ENCODE assay signal across 10 cellular contexts in genomic region chr6:112307707-112308106, GRCh38. TPM values are rescaled to one million over a fixed set of nuclear protein-coding genes. Genes with fewer than 3 reads are reported as not detected.
DNase-seq lines count a peak whose midpoint lies in the region; ATAC-seq and TF ChIP-seq lines count a peak whose summit lies in the region.
"Had no signal": no experiment of that assay in that cellular context is flagged by ENCODE, and none has a peak within 500 bp of the region (broad histone marks: within the 10 kb centered on the region; RNA-seq: fewer than 3 reads in every experiment).

No MANE protein-coding gene starts in this region.

- in situ Hi-C loops in GM13977 (cut with MboI; ENCODE audit: low pct_unique_long_range_greater_than_20kb, low sequenced_read_pairs, unreplicated experiment), result loop anchor here (10.0 kb wide), 1 partner anchor 133 kb away; no protein-coding TSS in a partner anchor

- no peaks in the 10 kb centered on the region for H3K9me3 Mint-ChIP-seq in activated T-helper 2 cell treated with anti-CD3 and anti-CD28 coated beads, Interferon-gamma antibody, Interleukin-2, Interleukin-4, amounts not matched to agents 10 μg/mL and 5 μg/mL and 100 μg/mL, durations not matched to agents 14 hours and 24 hours and 36 hours

- H3K27me3 ChIP-seq in psoas muscle (ENCODE audit: insufficient read depth in 3 of 3, low read length in 2 of 3), result no peaks in the 10 kb centered on the region

- H3K36me3 ChIP-seq in psoas muscle (ENCODE audit: insufficient read depth in 1 of 2, low read depth in 1 of 2), result no peaks in the 10 kb centered on the region

- H3K9me3 ChIP-seq in psoas muscle, result no peaks in the 10 kb centered on the region

- H3K27ac Mint-ChIP-seq in activated T-helper 2 cell treated with anti-CD3 and anti-CD28 coated beads, Interferon-gamma antibody, Interleukin-2, Interleukin-4, amounts not matched to agents 10 μg/mL and 5 μg/mL and 100 μg/mL, durations not matched to agents 14 hours and 24 hours and 36 hours, result no peak overlapping the region
- H3K27ac Mint-ChIP-seq: activated naive CD8-positive, alpha-beta T cell had no signal

- WGBS in psoas muscle, 3 donors, result 94 to 99% (median 96%) methylated on average over 4 of the region's 4 CpGs

- intact Hi-C loops in psoas muscle (cut with DNase I), result no loop called here
- intact Hi-C loops in activated T-helper 2 cell treated with anti-CD3 and anti-CD28 coated beads, Interferon-gamma antibody, Interleukin-2, Interleukin-4, amounts not matched to agents 10 μg/mL and 5 μg/mL and 100 μg/mL, durations not matched to agents 14 hours and 24 hours and 36 hours (cut with micrococcal nuclease), result no loop called here

- peaks cover 57% of the 10 kb centered on the region for H3K27me3 Mint-ChIP-seq in activated T-helper 2 cell treated with anti-CD3 and anti-CD28 coated beads, Interferon-gamma antibody, Interleukin-2, Interleukin-4, amounts not matched to agents 10 μg/mL and 5 μg/mL and 100 μg/mL, durations not matched to agents 14 hours and 24 hours and 36 hours (ENCODE audit: low read depth)

- no peaks in the 10 kb centered on the region for H3K4me1 Mint-ChIP-seq in activated T-helper 2 cell treated with anti-CD3 and anti-CD28 coated beads, Interferon-gamma antibody, Interleukin-2, Interleukin-4, amounts not matched to agents 10 μg/mL and 5 μg/mL and 100 μg/mL, durations not matched to agents 14 hours and 24 hours and 36 hours (ENCODE audit: low read depth)

- DNase-seq in GM13977 (ENCODE audit: low spot score) (peak; percentile 58), epithelial cell of proximal tubule (ENCODE audit: low read depth) (peak; percentile 84), psoas muscle (no peak), NCI-H2029 treated with DMSO at 0.1 percent for 48 hours (lab: John Stamatoyannopoulos, UW) (no peak)
- no peak for DNase-seq in activated T-helper 2 cell treated with anti-CD3 and anti-CD28 coated beads, Interferon-gamma antibody, Interleukin-2, Interleukin-4, amounts not matched to agents 10 μg/mL and 5 μg/mL and 100 μg/mL, durations not matched to agents 14 hours and 24 hours and 36 hours (ENCODE audit: low spot score)
- no peak for DNase-seq in activated naive CD4-positive, alpha-beta T cell (lab: John Stamatoyannopoulos, UW)

- ATAC-seq in GM19468 (IDR thresholded peaks at IDR 0.05; ENCODE audit: extremely low read depth, unreplicated experiment) (peak; percentile 90), HG03135 (IDR thresholded peaks at IDR 0.05; ENCODE audit: unreplicated experiment) (peak; percentile 99), psoas muscle (no peak)

- no peak for TF ChIP-seq CTCF in GM13977 (IDR thresholded peaks at IDR 0.05; ENCODE audit: extremely low read depth, insufficient read depth, missing control alignments)
- no peak for TF ChIP-seq CTCF in epithelial cell of proximal tubule (conservative IDR thresholded peaks at IDR 0.05; ENCODE audit: low read depth, low read length)
- TF ChIP-seq CTCF in psoas muscle (IDR thresholded peaks at IDR 0.05), result no peak

- H3K36me3 Mint-ChIP-seq in activated T-helper 2 cell treated with anti-CD3 and anti-CD28 coated beads, Interferon-gamma antibody, Interleukin-2, Interleukin-4, amounts not matched to agents 10 μg/mL and 5 μg/mL and 100 μg/mL, durations not matched to agents 14 hours and 24 hours and 36 hours (ENCODE audit: low read depth), result no peaks in the 10 kb centered on the region
- H3K36me3 Mint-ChIP-seq: activated naive CD8-positive, alpha-beta T cell had no signal

- no peak overlapping the region for H3K27ac ChIP-seq in psoas muscle

- H3K4me3 Mint-ChIP-seq in activated T-helper 2 cell treated with anti-CD3 and anti-CD28 coated beads, Interferon-gamma antibody, Interleukin-2, Interleukin-4, amounts not matched to agents 10 μg/mL and 5 μg/mL and 100 μg/mL, durations not matched to agents 14 hours and 24 hours and 36 hours (ENCODE audit: low read depth), result no peak overlapping the region
- H3K4me3 Mint-ChIP-seq: activated naive CD8-positive, alpha-beta T cell had no signal

- no peak overlapping the region for H3K4me3 ChIP-seq in epithelial cell of proximal tubule (ENCODE audit: low read depth, low read length)
- H3K4me3 ChIP-seq in psoas muscle, result no peak overlapping the region

- peaks cover 5% of the 10 kb centered on the region for H3K4me1 ChIP-seq in psoas muscle

RNA-seq across cellular contexts. Expression of gene RFPL4B, which starts 39.4 kb away (rescaled TPM):
- total RNA-seq in epithelial cell of proximal tubule (not detected in 2 replicates), psoas muscle (not detected)
- polyA plus RNA-seq in psoas muscle, result not detected
- total RNA-seq in activated T-helper 2 cell treated with anti-CD3 and anti-CD28 coated beads, Interferon-gamma antibody, Interleukin-2, Interleukin-4, amounts not matched to agents 10 μg/mL and 5 μg/mL and 100 μg/mL, durations not matched to agents 14 hours and 24 hours and 36 hours, result not detected in 2 replicates
- total RNA-seq: temporal lobe had no signal

RNA-seq across cellular contexts. Expression of gene LAMA4, which starts 53.3 kb away (rescaled TPM):
- 0.58 and 8.0 TPM in 2 replicates for total RNA-seq in epithelial cell of proximal tubule
- 10 to 100 TPM in 2 of 4 donors, 1 to 10 TPM in 2; 5.3 to 15.8 (median 9.6) TPM for total RNA-seq in psoas muscle
- 1 to 10 TPM; 3.0 to 3.6 (median 3.2) TPM for polyA plus RNA-seq in psoas muscle
- total RNA-seq in activated T-helper 2 cell treated with anti-CD3 and anti-CD28 coated beads, Interferon-gamma antibody, Interleukin-2, Interleukin-4, amounts not matched to agents 10 μg/mL and 5 μg/mL and 100 μg/mL, durations not matched to agents 14 hours and 24 hours and 36 hours, result not detected in 2 replicates

Comparison
In these comparisons a context has a peak if more than half of its experiments do, and no peak if none do; other contexts are left out.
1. DNase-seq: peak in GM13977 (single experiment) and epithelial cell of proximal tubule (single experiment); none in psoas muscle (0 of 2), NCI-H2029 treated with DMSO at 0.1 percent for 48 hours (single experiment), activated T-helper 2 cell treated with anti-CD3 and anti-CD28 coated beads, Interferon-gamma antibody, Interleukin-2, Interleukin-4, amounts not matched to agents 10 μg/mL and 5 μg/mL and 100 μg/mL, durations not matched to agents 14 hours and 24 hours and 36 hours (single experiment) and activated naive CD4-positive, alpha-beta T cell (0 of 4).
2. ATAC-seq: peak in GM19468 (single experiment) and HG03135 (single experiment); none in psoas muscle (0 of 4).